In the genomic region with DNA sequence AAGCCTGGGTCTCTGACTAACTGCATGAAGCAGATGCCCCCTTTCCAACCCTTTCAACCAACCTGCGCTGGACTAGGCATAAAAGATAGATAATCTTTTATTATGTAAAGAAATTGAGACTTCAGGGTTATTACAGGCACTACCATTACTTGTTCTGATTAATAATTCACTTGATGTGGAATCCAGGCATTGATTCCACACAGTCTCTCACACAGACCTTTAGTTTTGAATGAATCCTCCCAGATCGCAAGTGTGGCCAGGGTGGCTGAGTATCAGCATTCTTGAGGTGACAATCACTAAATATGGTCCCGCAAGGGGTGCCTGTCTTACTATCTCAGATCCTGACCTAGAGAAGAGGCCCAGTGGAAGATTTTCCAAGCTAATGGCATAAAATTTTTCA, we compare ENCODE assay signal across 29 cellular contexts.
"Had no signal": no experiment of that assay in that cellular context is flagged by ENCODE, and none has a peak within 500 bp of the region (broad histone marks: within the 10 kb centered on the region; RNA-seq: fewer than 3 reads in every experiment).

No MANE protein-coding gene starts in this region.

- H3K27me3 ChIP-seq: stomach, suprapubic skin, testis, thyroid gland, tibial artery, tibial nerve, transverse colon, upper lobe of left lung, upper lobe of right lung, uterus, vagina had no signal

- H3K9me3 ChIP-seq: suprapubic skin, testis, thoracic aorta, thyroid gland, tibial artery, transverse colon, upper lobe of left lung, upper lobe of right lung, uterus, vagina had no signal

- H3K27me3 Mint-ChIP-seq: stimulated activated memory B cell treated with anti-CD40 and anti-IgM and Interleukin-4, amounts not matched to agents 10 μg/mL and 1 μg/mL and 100 μg/mL, for 72 hours had no signal

- H3K9me3 Mint-ChIP-seq: type B pancreatic cell had no signal

- H3K36me3 Mint-ChIP-seq: stimulated activated effector memory CD8-positive, alpha-beta T cell treated with anti-CD3 and anti-CD28 coated beads, Interleukin-12 subunit alpha, Interleukin-12 subunit beta, amount 100 ng/mL, for 72 hours; stimulated activated memory B cell treated with anti-CD40 and anti-IgM and Interleukin-4, amounts not matched to agents 10 μg/mL and 1 μg/mL and 100 μg/mL, for 72 hours; stimulated activated naive B cell treated with anti-CD40 and anti-IgM and Interleukin-4, amounts not matched to agents 10 μg/mL and 1 μg/mL and 100 μg/mL, for 72 hours; type B pancreatic cell had no signal

- DNase-seq: stimulated activated CD4-positive, alpha-beta T cell treated with anti-CD3 and anti-CD28 coated beads, Interleukin-2, amount 100 ng/mL, for 48 hours; stimulated activated CD4-positive, alpha-beta T cell treated with anti-CD3 and anti-CD28 coated beads, Interleukin-4, amount 100 ng/mL, for 1 hour; stimulated activated CD4-positive, alpha-beta T cell treated with anti-CD3 and anti-CD28 coated beads, Interleukin-4, amount 100 ng/mL, for 24 hours; stimulated activated CD4-positive, alpha-beta T cell treated with anti-CD3 and anti-CD28 coated beads, Interleukin-4, amount 100 ng/mL, for 4 hours; stimulated activated CD8-positive, alpha-beta memory T cell treated with anti-CD3 and anti-CD28 coated beads, Interleukin-4, amount 100 ng/mL, for 48 hours; stimulated activated naive B cell treated with anti-CD40 and anti-IgM and Interleukin-4, amounts not matched to agents 10 μg/mL and 1 μg/mL and 100 μg/mL, for 72 hours; stimulated activated naive CD4-positive, alpha-beta T cell; stimulated activated naive CD4-positive, alpha-beta T cell treated with Interleukin-2 at 50 U/mL for 16 hours; stimulated activated naive CD8-positive, alpha-beta T cell treated with anti-CD3 and anti-CD28 coated beads, Interleukin-15, amount 100 ng/mL, for 72 hours; stimulated activated naive CD8-positive, alpha-beta T cell treated with anti-CD3 and anti-CD28 coated beads, Interleukin-15, Interleukin-2, amounts not matched to agents 100 U/mL and 50 U/mL, for 24 hours; stomach; substantia nigra; testis; thyroid gland; tibial artery; transverse colon; trophoblast cell; upper lobe of left lung; upper lobe of right lung; uterus had no signal

- H3K36me3 ChIP-seq: stomach, suprapubic skin, thoracic aorta, thyroid gland, tibial artery, tibial nerve, transverse colon, upper lobe of left lung, upper lobe of right lung, uterus, vagina had no signal

- ATAC-seq: stimulated activated effector memory CD8-positive, alpha-beta T cell treated with anti-CD3 and anti-CD28 coated beads, Interleukin-12 subunit alpha, Interleukin-12 subunit beta, amount 100 ng/mL, for 72 hours; stimulated activated memory B cell treated with anti-CD40 and anti-IgM and Interleukin-4, amounts not matched to agents 10 μg/mL and 1 μg/mL and 100 μg/mL, for 72 hours; stimulated activated naive B cell treated with anti-CD40 and anti-IgM and Interleukin-4, amounts not matched to agents 10 μg/mL and 1 μg/mL and 100 μg/mL, for 72 hours; stimulated activated naive CD8-positive, alpha-beta T cell treated with anti-CD3 and anti-CD28 coated beads, Interleukin-15, amount 100 ng/mL, for 72 hours; stimulated activated naive CD8-positive, alpha-beta T cell treated with anti-CD3 and anti-CD28 coated beads, Interleukin-15, Interleukin-2, amounts not matched to agents 100 U/mL and 50 U/mL, for 24 hours; upper lobe of right lung had no signal

- FAIRE-seq: urothelium cell line had no signal

- H3K4me3 ChIP-seq: stomach, suprapubic skin, testis, thoracic aorta, thyroid gland, tibial artery, tibial nerve, transverse colon, upper lobe of left lung, upper lobe of right lung, uterus, vagina had no signal

- H3K4me1 Mint-ChIP-seq: stimulated activated effector memory CD8-positive, alpha-beta T cell treated with anti-CD3 and anti-CD28 coated beads, Interleukin-12 subunit alpha, Interleukin-12 subunit beta, amount 100 ng/mL, for 72 hours; stimulated activated memory B cell treated with anti-CD40 and anti-IgM and Interleukin-4, amounts not matched to agents 10 μg/mL and 1 μg/mL and 100 μg/mL, for 72 hours; stimulated activated naive B cell treated with anti-CD40 and anti-IgM and Interleukin-4, amounts not matched to agents 10 μg/mL and 1 μg/mL and 100 μg/mL, for 72 hours; stimulated activated naive CD8-positive, alpha-beta T cell treated with anti-CD3 and anti-CD28 coated beads, Interleukin-15, amount 100 ng/mL, for 72 hours had no signal

- H3K27ac ChIP-seq: stomach, suprapubic skin, testis, thoracic aorta, thyroid gland, tibial artery, tibial nerve, transverse colon, upper lobe of left lung, upper lobe of right lung, uterus, vagina had no signal

- H3K27ac Mint-ChIP-seq: stimulated activated effector memory CD8-positive, alpha-beta T cell treated with anti-CD3 and anti-CD28 coated beads, Interleukin-12 subunit alpha, Interleukin-12 subunit beta, amount 100 ng/mL, for 72 hours; stimulated activated memory B cell treated with anti-CD40 and anti-IgM and Interleukin-4, amounts not matched to agents 10 μg/mL and 1 μg/mL and 100 μg/mL, for 72 hours; stimulated activated naive B cell treated with anti-CD40 and anti-IgM and Interleukin-4, amounts not matched to agents 10 μg/mL and 1 μg/mL and 100 μg/mL, for 72 hours; stimulated activated naive CD8-positive, alpha-beta T cell treated with anti-CD3 and anti-CD28 coated beads, Interleukin-15, amount 100 ng/mL, for 72 hours; stimulated activated naive CD8-positive, alpha-beta T cell treated with anti-CD3 and anti-CD28 coated beads, Interleukin-15, Interleukin-2, amounts not matched to agents 100 ng/mL and 50 ng/mL, for 24 hours; type B pancreatic cell had no signal

- H3K4me1 ChIP-seq: stomach, suprapubic skin, testis, thyroid gland, tibial artery, tibial nerve, transverse colon, upper lobe of left lung, upper lobe of right lung, uterus, vagina had no signal

- H3K4me3 Mint-ChIP-seq: stimulated activated effector memory CD8-positive, alpha-beta T cell treated with anti-CD3 and anti-CD28 coated beads, Interleukin-12 subunit alpha, Interleukin-12 subunit beta, amount 100 ng/mL, for 72 hours; stimulated activated memory B cell treated with anti-CD40 and anti-IgM and Interleukin-4, amounts not matched to agents 10 μg/mL and 1 μg/mL and 100 μg/mL, for 72 hours; stimulated activated naive B cell treated with anti-CD40 and anti-IgM and Interleukin-4, amounts not matched to agents 10 μg/mL and 1 μg/mL and 100 μg/mL, for 72 hours; stimulated activated naive CD8-positive, alpha-beta T cell treated with anti-CD3 and anti-CD28 coated beads, Interleukin-15, amount 100 ng/mL, for 72 hours; stimulated activated naive CD8-positive, alpha-beta T cell treated with anti-CD3 and anti-CD28 coated beads, Interleukin-15, Interleukin-2, amounts not matched to agents 100 ng/mL and 50 ng/mL, for 24 hours; type B pancreatic cell had no signal
